In the genomic region with DNA sequence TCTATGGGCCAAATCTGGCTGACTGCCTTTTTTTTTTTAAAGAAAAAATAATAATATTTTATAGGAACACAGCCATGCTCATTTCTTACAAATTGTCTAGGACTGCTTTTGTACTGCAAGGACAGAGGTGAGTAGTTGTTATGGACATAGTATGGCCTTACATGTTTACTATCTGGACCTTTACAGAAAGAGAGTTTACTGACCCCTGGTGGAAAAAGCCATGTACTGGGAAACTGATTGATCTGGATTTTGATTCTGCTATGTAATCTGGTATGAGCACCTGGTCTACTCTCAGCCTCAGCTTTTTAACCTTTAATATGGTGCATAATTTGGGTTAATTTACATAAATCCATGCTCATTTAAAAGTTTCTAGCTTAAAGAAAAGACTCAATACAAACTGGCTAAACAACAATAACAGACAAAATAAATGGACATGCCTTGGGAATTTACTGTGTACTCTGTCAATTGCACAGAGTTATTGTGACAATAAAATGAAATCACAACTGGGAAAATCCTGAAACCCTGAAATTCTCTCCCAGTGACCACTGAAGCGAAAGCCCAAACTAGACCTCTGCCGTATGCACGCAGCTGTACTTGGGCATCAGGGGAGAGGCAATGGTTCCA, we compare ENCODE assay signal across 8 cellular contexts.
DNase-seq lines count a peak whose midpoint lies in the region; ATAC-seq and TF ChIP-seq lines count a peak whose summit lies in the region.

No MANE protein-coding gene starts in this region.

- no peak overlapping the region for H3K4me2 ChIP-seq in H9 (ENCODE audit: insufficient read depth, insufficient read length, low read length)

- H3K4ac ChIP-seq in H9 (ENCODE audit: low read depth, low read length): no peak overlapping the region

- H3K27ac Mint-ChIP-seq in H9: no peak overlapping the region

- H2BK5ac ChIP-seq in H9 (ENCODE audit: insufficient read length, low read length): no peak overlapping the region

- H4K5ac ChIP-seq in H9 (ENCODE audit: insufficient read length, low read depth, low read length): no peak overlapping the region

- H3K14ac ChIP-seq in H9 (ENCODE audit: insufficient read depth, low read length): no peak overlapping the region

- no peak overlapping the region for H4K8ac ChIP-seq in H9 (replicated peaks; ENCODE audit: insufficient read length, low read depth, low read length)

- no peaks in the 10 kb centered on the region for H3K79me1 ChIP-seq in H9 (ENCODE audit: insufficient read depth, low read depth, low read length, poor library complexity, severe bottlenecking)

- no peak overlapping the region for H3T11ph ChIP-seq in H9 (ENCODE audit: low read length)

- H2BK12ac ChIP-seq in H9 (ENCODE audit: insufficient read length, low read depth, low read length): no peak overlapping the region

- no peak overlapping the region for H3K9ac ChIP-seq in H9 (ENCODE audit: extremely low read depth, insufficient read length, low read length)

- H3K4me1 Mint-ChIP-seq in H9: peaks cover 0 to 2% of the 10 kb centered on the region in 2 experiments; a peak in 1 of 4 replicates

- H3K27me3 Mint-ChIP-seq in H9 (ENCODE audit: low read depth): no peaks in the 10 kb centered on the region

- H2AK5ac ChIP-seq in H9 (ENCODE audit: insufficient read length, low read length): no peak overlapping the region

- peak; percentile 76 for TF ChIP-seq CTCF in H9 (conservative IDR thresholded peaks at IDR 0.05)
- peak in 4 of 6 experiments; percentile 9 to 37 (median 32) for TF ChIP-seq CTCF in Peyer's patch (IDR thresholded peaks at IDR 0.05)
- TF ChIP-seq CTCF in gastroesophageal sphincter (IDR thresholded peaks at IDR 0.05): peak; percentile 19 to 55 (median 52)
- peak in 4 of 6 experiments; percentile 37 to 53 (median 40) for TF ChIP-seq CTCF in upper lobe of left lung (IDR thresholded peaks at IDR 0.05)

- H3K9me3 Mint-ChIP-seq in H9: peaks cover 0 to 7% of the 10 kb centered on the region in 2 experiments; a peak in 3 of 5 replicates

- H2AFZ ChIP-seq in H9 (ENCODE audit: low read length): no peak overlapping the region

- H3K4me3 ChIP-seq in Peyer's patch: no peak overlapping the region
- no peak overlapping the region for H3K4me3 ChIP-seq in gastroesophageal sphincter
- no peak overlapping the region for H3K4me3 ChIP-seq in upper lobe of left lung

- DNase-seq in AG08395 (ENCODE audit: low spot score): peak; percentile 44
- no peak for DNase-seq in H9
- no peak for DNase-seq in Peyer's patch
- DNase-seq in upper lobe of left lung: no peak
- DNase-seq in DMS153 (lab: John Stamatoyannopoulos, UW): no peak
- DNase-seq in mucosa of gallbladder (ENCODE audit: low spot score): no peak

- H3K27me3 ChIP-seq in H9 (ENCODE audit: insufficient read depth, low read length) (no peaks in the 10 kb centered on the region), Peyer's patch (no peaks in the 10 kb centered on the region), gastroesophageal sphincter (no peaks in the 10 kb centered on the region), upper lobe of left lung (no peaks in the 10 kb centered on the region)

- H3K23ac ChIP-seq in H9 (ENCODE audit: insufficient read length, low read depth, low read length): no peak overlapping the region

- TF ChIP-seq POLR2A in Peyer's patch (IDR thresholded peaks at IDR 0.05) (no peak), gastroesophageal sphincter (IDR thresholded peaks at IDR 0.05) (no peak), upper lobe of left lung (IDR thresholded peaks at IDR 0.05) (no peak)

- ATAC-seq in gastroesophageal sphincter (no peak), upper lobe of left lung (ENCODE audit: low FRiP score in 2 of 2) (no peak), GM19023 (IDR thresholded peaks at IDR 0.05; ENCODE audit: unreplicated experiment) (no peak)

- H3K4me3 Mint-ChIP-seq in H9: no peak overlapping the region

- H3K36me3 ChIP-seq in Peyer's patch (no peaks in the 10 kb centered on the region), gastroesophageal sphincter (no peaks in the 10 kb centered on the region), upper lobe of left lung (no peaks in the 10 kb centered on the region)

- peaks cover 0 to 4% (median 0%) of the 10 kb centered on the region in 3 experiments; a peak in 2 of 7 replicates for H3K36me3 Mint-ChIP-seq in H9 (ENCODE audit: insufficient read depth in 1 of 3, low read depth in 3 of 3)

- no peak overlapping the region for H2BK20ac ChIP-seq in H9 (ENCODE audit: low read depth, low read length, poor library complexity, severe bottlenecking)

- H3K18ac ChIP-seq in H9 (ENCODE audit: insufficient read length, low read depth, low read length): no peak overlapping the region

- no peak overlapping the region for H2BK120ac ChIP-seq in H9 (ENCODE audit: low read depth, low read length, poor library complexity, severe bottlenecking)

- no peak overlapping the region for H2BK15ac ChIP-seq in H9 (ENCODE audit: low read depth, low read length)

- TF ChIP-seq EP300 in gastroesophageal sphincter (IDR thresholded peaks at IDR 0.05): no peak
- no peak for TF ChIP-seq EP300 in upper lobe of left lung (IDR thresholded peaks at IDR 0.05)

- H3K4me1 ChIP-seq in H9 (ENCODE audit: insufficient read depth, low read length): no peaks in the 10 kb centered on the region
- no peaks in the 10 kb centered on the region for H3K4me1 ChIP-seq in Peyer's patch
- H3K4me1 ChIP-seq in gastroesophageal sphincter: peaks cover 0 to 3% (median 0%) of the 10 kb centered on the region in 3 donors
- H3K4me1 ChIP-seq in upper lobe of left lung: no peaks in the 10 kb centered on the region

- no peaks in the 10 kb centered on the region for H3K79me2 ChIP-seq in H9 (ENCODE audit: insufficient read depth, low read length)

- H3K27ac ChIP-seq in H9 (ENCODE audit: insufficient read length, low read depth, low read length) (no peak overlapping the region), Peyer's patch (no peak overlapping the region), gastroesophageal sphincter (no peak overlapping the region), upper lobe of left lung (no peak overlapping the region)

- no CpG with 5 or more reads among the region's 3 CpGs for WGBS in H9 (ENCODE audit: extremely low coverage, insufficient read length, low lambda C conversion rate)
- 76% methylated on average over 3 of the region's 3 CpGs; no CpG with 5 or more reads in 1 of the 2 donors for WGBS in gastroesophageal sphincter (ENCODE audit: low coverage in 1 of 2), 2 donors
- WGBS in upper lobe of left lung, 2 donors: 91 to 95% methylated on average over 3 of the region's 3 CpGs

- no peak overlapping the region for H3K56ac ChIP-seq in H9 (ENCODE audit: insufficient read length, low read depth, low read length)

- H3K23me2 ChIP-seq in H9 (ENCODE audit: insufficient read length, low read depth, low read length, poor library complexity, severe bottlenecking): no peaks in the 10 kb centered on the region

- H3K9me3 ChIP-seq in H9 (ENCODE audit: control insufficient read depth, low read depth, low read length): no peaks in the 10 kb centered on the region
- no peaks in the 10 kb centered on the region for H3K9me3 ChIP-seq in Peyer's patch
- H3K9me3 ChIP-seq in gastroesophageal sphincter: no peaks in the 10 kb centered on the region
- H3K9me3 ChIP-seq in upper lobe of left lung: no peaks in the 10 kb centered on the region

- H4K20me1 ChIP-seq in H9 (ENCODE audit: control insufficient read depth, insufficient read depth, insufficient read length): no peaks in the 10 kb centered on the region

- H4K91ac ChIP-seq in H9 (ENCODE audit: insufficient read length, low read depth, low read length): no peak overlapping the region
